ENCODE assay signal across 27 cellular contexts in genomic region chr12:119687879-119688278, GRCh38.
"Had no signal": no experiment of that assay in that cellular context is flagged by ENCODE, and none has a peak within 500 bp of the region (broad histone marks: within the 10 kb centered on the region; RNA-seq: fewer than 3 reads in every experiment).

No MANE protein-coding gene starts in this region.

- H3K9me3 Mint-ChIP-seq: activated CD4-positive, alpha-beta T cell treated with anti-CD3 and anti-CD28 coated beads, Interleukin-2, amount 10 ng/mL, durations not matched to agents 7 days and 5 days; activated naive CD4-positive, alpha-beta T cell treated with anti-CD3 and anti-CD28 coated beads, Interleukin-2, amount 50 U/mL, for 72 hours; activated T-cell treated with anti-CD3 and anti-CD28 coated beads, Interleukin-2, amount 50 U/mL, for 24 hours; activated T-helper 2 cell treated with anti-CD3 and anti-CD28 coated beads, Interferon-gamma antibody, Interleukin-2, Interleukin-4, amounts not matched to agents 10 μg/mL and 5 μg/mL and 100 μg/mL, durations not matched to agents 14 hours and 24 hours and 36 hours; brain; T-helper 2 cell treated with Interferon-gamma antibody and Interleukin-4, amounts not matched to agents 5 μg/mL and 100 μg/mL, for 36 hours had no signal

- ATAC-seq: activated CD8-positive, alpha-beta T cell treated with anti-CD3 and anti-CD28 coated beads, Interleukin-2, amount 10 ng/mL, durations not matched to agents 7 days and 5 days; activated naive CD4-positive, alpha-beta T cell treated with anti-CD3 and anti-CD28 coated beads, Interleukin-2, amount 50 U/mL, for 72 hours had no signal

- H3K9me3 ChIP-seq: adrenal gland, MG63 had no signal

- H3K27ac Mint-ChIP-seq: activated CD4-positive, alpha-beta T cell treated with anti-CD3 and anti-CD28 coated beads, Interleukin-2, amount 10 ng/mL, durations not matched to agents 7 days and 5 days; activated CD8-positive, alpha-beta T cell treated with anti-CD3 and anti-CD28 coated beads, Interleukin-2, amount 10 ng/mL, durations not matched to agents 7 days and 5 days; activated T-cell treated with anti-CD3 and anti-CD28 coated beads, Interleukin-2, amount 50 U/mL, for 24 hours; activated T-helper 2 cell treated with anti-CD3 and anti-CD28 coated beads, Interferon-gamma antibody, Interleukin-2, Interleukin-4, amounts not matched to agents 10 μg/mL and 5 μg/mL and 100 μg/mL, durations not matched to agents 14 hours and 24 hours and 36 hours; brain; T-helper 2 cell treated with Interferon-gamma antibody and Interleukin-4, amounts not matched to agents 5 μg/mL and 100 μg/mL, for 36 hours had no signal

- H3K4me3 Mint-ChIP-seq: activated CD4-positive, alpha-beta T cell treated with anti-CD3 and anti-CD28 coated beads, Interleukin-2, amount 10 ng/mL, durations not matched to agents 7 days and 5 days; activated CD8-positive, alpha-beta T cell treated with anti-CD3 and anti-CD28 coated beads, Interleukin-2, amount 10 ng/mL, durations not matched to agents 7 days and 5 days; activated T-cell treated with anti-CD3 and anti-CD28 coated beads, Interleukin-2, amount 50 U/mL, for 24 hours; brain; T-helper 2 cell treated with Interferon-gamma antibody and Interleukin-4, amounts not matched to agents 5 μg/mL and 100 μg/mL, for 36 hours had no signal

- H3K27ac ChIP-seq: adrenal gland had no signal

- H3K27me3 ChIP-seq: adrenal gland, MG63 had no signal

- DNase-seq: activated CD4-positive, alpha-beta T cell treated with anti-CD3 and anti-CD28 coated beads, Interleukin-2, amount 10 ng/mL, durations not matched to agents 7 days and 5 days; activated CD4-positive, alpha-beta T cell treated with anti-CD3 and anti-CD28 coated beads, Interleukin-2, amount 50 U/mL, for 48 hours; activated CD8-positive, alpha-beta T cell treated with anti-CD3 and anti-CD28 coated beads, Interleukin-2, amount 10 ng/mL, durations not matched to agents 7 days and 5 days; activated gamma-delta T cell; activated naive CD4-positive, alpha-beta T cell treated with Interleukin-2 at 50 U/mL for 16 hours; activated T-cell treated with anti-CD3 and anti-CD28 coated beads, Interleukin-2, amount 50 U/mL, for 24 hours; caudate nucleus; Kasumi-1; KG1; MG63; NCI-H1048; NCI-H1105 treated with DMSO at 0.1 percent for 48 hours; NCI-H1436; NCI-H1694; NCI-H2029; NCI-H345; NCI-H524 treated with DMSO at 0.1 percent for 48 hours; NK-92 treated with Interleukin-12 subunit alpha and Interleukin-12 subunit beta, amount 100 ng/mL, for 24 hours; Right ventricle myocardium superior; SW 1271 had no signal

- H3K27me3 Mint-ChIP-seq: activated CD4-positive, alpha-beta T cell treated with anti-CD3 and anti-CD28 coated beads, Interleukin-2, amount 10 ng/mL, durations not matched to agents 7 days and 5 days; activated T-cell treated with anti-CD3 and anti-CD28 coated beads, Interleukin-2, amount 50 U/mL, for 24 hours; brain had no signal

- FAIRE-seq: bronchial epithelial cell, TTC549 had no signal

- H3K4me3 ChIP-seq: adrenal gland, MG63 had no signal
